17 cellular contexts compared by ENCODE assay signal in genomic region chr7:4699897-4700296, GRCh38. TPM values are rescaled to one million over a fixed set of nuclear protein-coding genes. Genes with fewer than 3 reads are reported as not detected.
DNase-seq lines count a peak whose midpoint lies in the region; ATAC-seq and TF ChIP-seq lines count a peak whose summit lies in the region.
"Had no signal": no experiment of that assay in that cellular context is flagged by ENCODE, and none has a peak within 500 bp of the region (broad histone marks: within the 10 kb centered on the region; RNA-seq: fewer than 3 reads in every experiment).

No MANE protein-coding gene starts in this region.

- no peak overlapping the region for H3K4me2 ChIP-seq in osteoblast (ENCODE audit: insufficient read depth, low read length)

- H3K27me3 Mint-ChIP-seq in activated naive CD8-positive, alpha-beta T cell = no peaks in the 10 kb centered on the region
- no peaks in the 10 kb centered on the region for H3K27me3 Mint-ChIP-seq in activated naive CD8-positive, alpha-beta T cell treated with anti-CD3 and anti-CD28 coated beads for 36 hours
- H3K27me3 Mint-ChIP-seq: CD4-positive, alpha-beta memory T cell; effector memory CD8-positive, alpha-beta T cell had no signal

- H3K4me1 Mint-ChIP-seq in activated naive CD8-positive, alpha-beta T cell (ENCODE audit: low read depth) = peaks cover 53% of the 10 kb centered on the region
- peaks cover 24% of the 10 kb centered on the region for H3K4me1 Mint-ChIP-seq in activated naive CD8-positive, alpha-beta T cell treated with anti-CD3 and anti-CD28 coated beads for 36 hours

- H3K79me2 ChIP-seq in osteoblast (ENCODE audit: insufficient read depth, low read length) = peaks cover 85% of the 10 kb centered on the region

- peak overlapping the region; percentile 11 to 62 for H3K27ac ChIP-seq in coronary artery
- peak overlapping the region; percentile 91 for H3K27ac ChIP-seq in osteoblast (ENCODE audit: low read depth, low read length)

- no peaks in the 10 kb centered on the region for H3K36me3 ChIP-seq in osteoblast (ENCODE audit: insufficient read depth, low read length)

- peaks cover 34% of the 10 kb centered on the region for H4K20me1 ChIP-seq in osteoblast (ENCODE audit: insufficient read depth, low read length)

- H3K9me3 ChIP-seq in osteoblast (ENCODE audit: low read depth, low read length) = no peaks in the 10 kb centered on the region

- peak overlapping the region; percentile 34 for H3K27ac Mint-ChIP-seq in activated naive CD8-positive, alpha-beta T cell
- H3K27ac Mint-ChIP-seq in activated naive CD8-positive, alpha-beta T cell treated with anti-CD3 and anti-CD28 coated beads for 36 hours = no peak overlapping the region
- H3K27ac Mint-ChIP-seq: effector memory CD8-positive, alpha-beta T cell; WTC11 had no signal

- TF ChIP-seq CTCF in coronary artery (IDR thresholded peaks at IDR 0.05) (no peak), osteoblast (IDR thresholded peaks at IDR 0.05; ENCODE audit: extremely low read depth, low read depth, low read length) (no peak)

- H3K27me3 ChIP-seq in osteoblast (ENCODE audit: insufficient read depth, low read length) = no peaks in the 10 kb centered on the region

- no peak overlapping the region for H2AFZ ChIP-seq in osteoblast (ENCODE audit: low read length)

- peaks cover 17% of the 10 kb centered on the region for H3K4me1 ChIP-seq in osteoblast (ENCODE audit: insufficient read depth, low read length)

- no peak overlapping the region for H3K4me3 Mint-ChIP-seq in activated naive CD8-positive, alpha-beta T cell
- H3K4me3 Mint-ChIP-seq in activated naive CD8-positive, alpha-beta T cell treated with anti-CD3 and anti-CD28 coated beads for 36 hours = no peak overlapping the region
- H3K4me3 Mint-ChIP-seq: CD4-positive, alpha-beta memory T cell; effector memory CD8-positive, alpha-beta T cell; WTC11 had no signal

- H3K4me3 ChIP-seq in coronary artery (no peak overlapping the region), osteoblast (ENCODE audit: insufficient read depth, low read length) (no peak overlapping the region)

- DNase-seq in activated naive CD8-positive, alpha-beta T cell treated with anti-CD3 and anti-CD28 coated beads for 36 hours = no peak
- DNase-seq in coronary artery (ENCODE audit: low spot score) = no peak
- DNase-seq in osteoblast (ENCODE audit: insufficient read length, low spot score, missing footprints) = no peak
- no peak for DNase-seq in kidney tubule cell (ENCODE audit: low spot score)
- no peak for DNase-seq in cortex of kidney (lab: John Stamatoyannopoulos, UW)
- no peak for DNase-seq in dedifferentiated amniotic fluid mesenchymal stem cell (ENCODE audit: extremely low spot score)
- DNase-seq: activated gamma-delta T cell; CD4-positive, alpha-beta memory T cell; effector memory CD8-positive, alpha-beta T cell; Kasumi-1; mammary epithelial cell; NCI-H1436; NCI-H524 treated with DMSO at 0.1 percent for 48 hours; stimulated activated naive CD4-positive, alpha-beta T cell treated with Interleukin-2 at 50 U/mL for 16 hours had no signal

- no peak for ATAC-seq in GM21529 (IDR thresholded peaks at IDR 0.05; ENCODE audit: unreplicated experiment)
- ATAC-seq: effector memory CD8-positive, alpha-beta T cell; WTC11 had no signal

- no peaks in the 10 kb centered on the region for H3K9me3 Mint-ChIP-seq in activated naive CD8-positive, alpha-beta T cell (ENCODE audit: low read depth)
- no peaks in the 10 kb centered on the region for H3K9me3 Mint-ChIP-seq in activated naive CD8-positive, alpha-beta T cell treated with anti-CD3 and anti-CD28 coated beads for 36 hours
- H3K9me3 Mint-ChIP-seq: CD4-positive, alpha-beta memory T cell; effector memory CD8-positive, alpha-beta T cell; WTC11 had no signal

- H3K36me3 Mint-ChIP-seq in activated naive CD8-positive, alpha-beta T cell = no peaks in the 10 kb centered on the region
- peaks cover 5% of the 10 kb centered on the region for H3K36me3 Mint-ChIP-seq in activated naive CD8-positive, alpha-beta T cell treated with anti-CD3 and anti-CD28 coated beads for 36 hours
- H3K36me3 Mint-ChIP-seq: WTC11 had no signal

RNA-seq across cellular contexts. Expression of gene FOXK1, which starts 17.8 kb away (rescaled TPM):
- total RNA-seq in activated naive CD8-positive, alpha-beta T cell treated with anti-CD3 and anti-CD28 coated beads for 36 hours = 10 to 100 TPM; 38.1 to 38.2 TPM
- total RNA-seq in osteoblast = 26.2 and 31.8 TPM in 2 replicates
